Comparison of ENCODE assay signal across 1 cellular context in the genomic region with DNA sequence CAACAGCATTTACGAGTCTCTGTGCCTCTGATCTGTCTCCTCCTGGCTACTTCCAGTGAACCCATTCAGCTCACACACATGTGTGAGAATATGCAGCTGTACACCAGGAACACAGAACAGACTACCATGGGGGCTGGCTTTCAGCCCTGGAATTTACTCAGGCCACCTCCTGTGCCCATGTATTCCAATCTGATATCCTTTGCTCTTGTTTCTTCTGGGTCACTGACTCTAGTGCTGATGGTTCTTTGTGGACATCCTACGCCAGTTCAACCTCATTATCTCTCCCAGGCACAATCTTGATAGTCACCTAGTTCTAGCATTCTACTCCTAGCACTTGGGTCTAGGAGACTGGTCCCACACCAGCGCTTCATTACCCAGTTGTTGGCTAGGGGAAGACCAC.
TF ChIP-seq lines count a peak whose summit lies in the region.

No MANE protein-coding gene starts in this region.

TF ChIP-seq in K562, 482 proteins besides CTCF, POLR2A, EP300 and RAD21 (continued from another document and continues in another):
- TF ChIP-seq ZC3H4 (CRISPR knock-in tag; IDR thresholded peaks at IDR 0.05; ENCODE audit: borderline replicate concordance) (no peak), GATAD2A (IDR thresholded peaks at IDR 0.05) (no peak), SMARCE1 (IDR thresholded peaks at IDR 0.05) (peak; percentile 54; the same call in 1 of the 2 replicates), CBX8 (IDR thresholded peaks at IDR 0.05; ENCODE audit: borderline replicate concordance, extremely low read depth, low read depth, low read length, poor library complexity, severe bottlenecking) (no peak), BRCA1 (IDR thresholded peaks at IDR 0.05) (no peak), BRCA1 (CRISPR knock-in tag; IDR thresholded peaks at IDR 0.05) (no peak), NFYB (IDR thresholded peaks at IDR 0.05; ENCODE audit: extremely low read depth, insufficient read length) (no peak), NONO (IDR thresholded peaks at IDR 0.05; ENCODE audit: low read depth in 2 of 2, low read length in 1 of 2) (no peak), ZNF174 (CRISPR knock-in tag; IDR thresholded peaks at IDR 0.05) (no peak), ZKSCAN1 (IDR thresholded peaks at IDR 0.05; ENCODE audit: low read depth, low read length) (no peak), ILK (tag; IDR thresholded peaks at IDR 0.05; ENCODE audit: borderline replicate concordance, low read depth) (no peak), STAG1 (CRISPR knock-in tag; IDR thresholded peaks at IDR 0.05; ENCODE audit: borderline replicate concordance) (no peak), SOX6 (IDR thresholded peaks at IDR 0.05) (peak; percentile 40; the same call in 1 of the 2 replicates), ZNF41 (CRISPR knock-in tag; conservative IDR thresholded peaks at IDR 0.05) (no peak), HLTF (IDR thresholded peaks at IDR 0.05) (no peak), ZNF224 (CRISPR knock-in tag; IDR thresholded peaks at IDR 0.05) (no peak), PYGO2 (tag; IDR thresholded peaks at IDR 0.05) (no peak), ZNF764 (CRISPR knock-in tag; IDR thresholded peaks at IDR 0.05; ENCODE audit: low read depth) (no peak), TEAD1 (CRISPR knock-in tag; IDR thresholded peaks at IDR 0.05) (0 out of 4 replicates have a peak, but pooled peaks of 1 of the 2 experiments have one; percentile 26), SRSF7 (optimal IDR thresholded peaks at IDR 0.05; ENCODE audit: low read depth, low read length) (no peak), HNRNPLL (IDR thresholded peaks at IDR 0.05; ENCODE audit: low read depth, low read length, poor library complexity, severe bottlenecking) (no peak), PML (IDR thresholded peaks at IDR 0.05; ENCODE audit: low read length) (no peak), NR2C2 (CRISPR knock-in tag; IDR thresholded peaks at IDR 0.05) (no peak), NR2C2 (tag; IDR thresholded peaks at IDR 0.05) (peak; percentile 72; the same call in 1 of the 2 replicates), ZNF589 (CRISPR knock-in tag; IDR thresholded peaks at IDR 0.05; ENCODE audit: low read depth) (no peak), ARID2 (IDR thresholded peaks at IDR 0.05) (no peak), TAF15 (IDR thresholded peaks at IDR 0.05; ENCODE audit: low read depth, low read length) (no peak), SMARCA4 (IDR thresholded peaks at IDR 0.05) (0 out of 2 replicates have a peak, but pooled peaks have one; percentile 28), CEBPG (CRISPR knock-in tag; IDR thresholded peaks at IDR 0.05) (no peak), CEBPG (tag; conservative IDR thresholded peaks at IDR 0.05 in 1 of 2, IDR thresholded peaks at IDR 0.05 in 1 of 2) (no peak), JUND (IDR thresholded peaks at IDR 0.05; ENCODE audit: borderline replicate concordance, low read depth, low read length) (peak; percentile 8; the same call in 1 of the 2 replicates), JUND (tag; IDR thresholded peaks at IDR 0.05; ENCODE audit: borderline replicate concordance, low read depth, low read length) (no peak), ASH1L (IDR thresholded peaks at IDR 0.05; ENCODE audit: borderline replicate concordance, low read depth, partially characterized antibody) (no peak), RNF2 (IDR thresholded peaks at IDR 0.05) (peak; percentile 18; the same call in 1 of the 2 replicates), RBBP5 (IDR thresholded peaks at IDR 0.05; ENCODE audit: borderline replicate concordance, insufficient read depth, low read length, poor library complexity, severe bottlenecking) (no peak), RAD51 (IDR thresholded peaks at IDR 0.05; ENCODE audit: borderline replicate concordance, low read depth) (no peak)
- TF ChIP-seq, protein P1, sequence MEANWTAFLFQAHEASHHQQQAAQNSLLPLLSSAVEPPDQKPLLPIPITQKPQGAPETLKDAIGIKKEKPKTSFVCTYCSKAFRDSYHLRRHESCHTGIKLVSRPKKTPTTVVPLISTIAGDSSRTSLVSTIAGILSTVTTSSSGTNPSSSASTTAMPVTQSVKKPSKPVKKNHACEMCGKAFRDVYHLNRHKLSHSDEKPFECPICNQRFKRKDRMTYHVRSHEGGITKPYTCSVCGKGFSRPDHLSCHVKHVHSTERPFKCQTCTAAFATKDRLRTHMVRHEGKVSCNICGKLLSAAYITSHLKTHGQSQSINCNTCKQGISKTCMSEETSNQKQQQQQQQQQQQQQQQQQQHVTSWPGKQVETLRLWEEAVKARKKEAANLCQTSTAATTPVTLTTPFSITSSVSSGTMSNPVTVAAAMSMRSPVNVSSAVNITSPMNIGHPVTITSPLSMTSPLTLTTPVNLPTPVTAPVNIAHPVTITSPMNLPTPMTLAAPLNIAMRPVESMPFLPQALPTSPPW (CRISPR knock-in tag; IDR thresholded peaks at IDR 0.05): no peak
- TF ChIP-seq, protein P2, sequence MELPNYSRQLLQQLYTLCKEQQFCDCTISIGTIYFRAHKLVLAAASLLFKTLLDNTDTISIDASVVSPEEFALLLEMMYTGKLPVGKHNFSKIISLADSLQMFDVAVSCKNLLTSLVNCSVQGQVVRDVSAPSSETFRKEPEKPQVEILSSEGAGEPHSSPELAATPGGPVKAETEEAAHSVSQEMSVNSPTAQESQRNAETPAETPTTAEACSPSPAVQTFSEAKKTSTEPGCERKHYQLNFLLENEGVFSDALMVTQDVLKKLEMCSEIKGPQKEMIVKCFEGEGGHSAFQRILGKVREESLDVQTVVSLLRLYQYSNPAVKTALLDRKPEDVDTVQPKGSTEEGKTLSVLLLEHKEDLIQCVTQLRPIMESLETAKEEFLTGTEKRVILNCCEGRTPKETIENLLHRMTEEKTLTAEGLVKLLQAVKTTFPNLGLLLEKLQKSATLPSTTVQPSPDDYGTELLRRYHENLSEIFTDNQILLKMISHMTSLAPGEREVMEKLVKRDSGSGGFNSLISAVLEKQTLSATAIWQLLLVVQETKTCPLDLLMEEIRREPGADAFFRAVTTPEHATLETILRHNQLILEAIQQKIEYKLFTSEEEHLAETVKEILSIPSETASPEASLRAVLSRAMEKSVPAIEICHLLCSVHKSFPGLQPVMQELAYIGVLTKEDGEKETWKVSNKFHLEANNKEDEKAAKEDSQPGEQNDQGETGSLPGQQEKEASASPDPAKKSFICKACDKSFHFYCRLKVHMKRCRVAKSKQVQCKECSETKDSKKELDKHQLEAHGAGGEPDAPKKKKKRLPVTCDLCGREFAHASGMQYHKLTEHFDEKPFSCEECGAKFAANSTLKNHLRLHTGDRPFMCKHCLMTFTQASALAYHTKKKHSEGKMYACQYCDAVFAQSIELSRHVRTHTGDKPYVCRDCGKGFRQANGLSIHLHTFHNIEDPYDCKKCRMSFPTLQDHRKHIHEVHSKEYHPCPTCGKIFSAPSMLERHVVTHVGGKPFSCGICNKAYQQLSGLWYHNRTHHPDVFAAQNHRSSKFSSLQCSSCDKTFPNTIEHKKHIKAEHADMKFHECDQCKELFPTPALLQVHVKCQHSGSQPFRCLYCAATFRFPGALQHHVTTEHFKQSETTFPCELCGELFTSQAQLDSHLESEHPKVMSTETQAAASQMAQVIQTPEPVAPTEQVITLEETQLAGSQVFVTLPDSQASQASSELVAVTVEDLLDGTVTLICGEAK (IDR thresholded peaks at IDR 0.05): no peak
- TF ChIP-seq, protein P2 (CRISPR knock-in tag; IDR thresholded peaks at IDR 0.05): no peak
- TF ChIP-seq, protein P3, sequence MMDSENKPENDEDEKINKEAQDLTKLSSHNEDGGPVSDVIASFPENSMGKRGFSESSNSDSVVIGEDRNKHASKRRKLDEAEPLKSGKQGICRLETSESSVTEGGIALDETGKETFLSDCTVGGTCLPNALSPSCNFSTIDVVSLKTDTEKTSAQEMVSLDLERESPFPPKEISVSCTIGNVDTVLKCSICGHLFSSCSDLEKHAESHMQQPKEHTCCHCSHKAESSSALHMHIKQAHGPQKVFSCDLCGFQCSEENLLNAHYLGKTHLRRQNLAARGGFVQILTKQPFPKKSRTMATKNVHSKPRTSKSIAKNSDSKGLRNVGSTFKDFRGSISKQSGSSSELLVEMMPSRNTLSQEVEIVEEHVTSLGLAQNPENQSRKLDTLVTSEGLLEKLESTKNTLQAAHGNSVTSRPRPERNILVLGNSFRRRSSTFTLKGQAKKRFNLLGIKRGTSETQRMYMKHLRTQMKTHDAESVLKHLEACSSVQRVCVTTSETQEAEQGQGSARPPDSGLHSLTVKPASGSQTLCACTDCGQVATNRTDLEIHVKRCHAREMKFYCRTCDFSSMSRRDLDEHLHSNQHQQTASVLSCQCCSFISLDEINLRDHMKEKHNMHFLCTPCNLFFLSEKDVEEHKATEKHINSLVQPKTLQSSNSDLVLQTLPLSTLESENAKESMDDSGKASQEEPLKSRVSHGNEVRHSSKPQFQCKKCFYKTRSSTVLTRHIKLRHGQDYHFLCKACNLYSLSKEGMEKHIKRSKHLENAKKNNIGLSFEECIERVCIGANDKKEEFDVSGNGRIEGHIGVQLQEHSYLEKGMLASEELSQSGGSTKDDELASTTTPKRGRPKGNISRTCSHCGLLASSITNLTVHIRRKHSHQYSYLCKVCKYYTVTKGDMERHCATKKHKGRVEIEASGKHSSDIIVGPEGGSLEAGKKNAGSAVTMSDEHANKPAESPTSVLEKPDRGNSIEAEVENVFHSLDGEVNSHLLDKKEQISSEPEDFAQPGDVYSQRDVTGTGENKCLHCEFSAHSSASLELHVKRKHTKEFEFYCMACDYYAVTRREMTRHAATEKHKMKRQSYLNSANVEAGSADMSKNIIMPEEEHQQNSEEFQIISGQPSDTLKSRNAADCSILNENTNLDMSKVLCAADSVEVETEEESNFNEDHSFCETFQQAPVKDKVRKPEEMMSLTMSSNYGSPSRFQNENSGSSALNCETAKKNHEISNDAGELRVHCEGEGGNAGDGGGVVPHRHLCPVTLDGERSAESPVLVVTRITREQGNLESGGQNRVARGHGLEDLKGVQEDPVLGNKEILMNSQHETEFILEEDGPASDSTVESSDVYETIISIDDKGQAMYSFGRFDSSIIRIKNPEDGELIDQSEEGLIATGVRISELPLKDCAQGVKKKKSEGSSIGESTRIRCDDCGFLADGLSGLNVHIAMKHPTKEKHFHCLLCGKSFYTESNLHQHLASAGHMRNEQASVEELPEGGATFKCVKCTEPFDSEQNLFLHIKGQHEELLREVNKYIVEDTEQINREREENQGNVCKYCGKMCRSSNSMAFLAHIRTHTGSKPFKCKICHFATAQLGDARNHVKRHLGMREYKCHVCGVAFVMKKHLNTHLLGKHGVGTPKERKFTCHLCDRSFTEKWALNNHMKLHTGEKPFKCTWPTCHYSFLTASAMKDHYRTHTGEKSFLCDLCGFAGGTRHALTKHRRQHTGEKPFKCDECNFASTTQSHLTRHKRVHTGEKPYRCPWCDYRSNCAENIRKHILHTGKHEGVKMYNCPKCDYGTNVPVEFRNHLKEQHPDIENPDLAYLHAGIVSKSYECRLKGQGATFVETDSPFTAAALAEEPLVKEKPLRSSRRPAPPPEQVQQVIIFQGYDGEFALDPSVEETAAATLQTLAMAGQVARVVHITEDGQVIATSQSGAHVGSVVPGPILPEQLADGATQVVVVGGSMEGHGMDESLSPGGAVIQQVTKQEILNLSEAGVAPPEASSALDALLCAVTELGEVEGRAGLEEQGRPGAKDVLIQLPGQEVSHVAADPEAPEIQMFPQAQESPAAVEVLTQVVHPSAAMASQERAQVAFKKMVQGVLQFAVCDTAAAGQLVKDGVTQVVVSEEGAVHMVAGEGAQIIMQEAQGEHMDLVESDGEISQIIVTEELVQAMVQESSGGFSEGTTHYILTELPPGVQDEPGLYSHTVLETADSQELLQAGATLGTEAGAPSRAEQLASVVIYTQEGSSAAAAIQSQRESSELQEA (IDR thresholded peaks at IDR 0.05; ENCODE audit: low read depth): no peak
- TF ChIP-seq, protein P4, sequence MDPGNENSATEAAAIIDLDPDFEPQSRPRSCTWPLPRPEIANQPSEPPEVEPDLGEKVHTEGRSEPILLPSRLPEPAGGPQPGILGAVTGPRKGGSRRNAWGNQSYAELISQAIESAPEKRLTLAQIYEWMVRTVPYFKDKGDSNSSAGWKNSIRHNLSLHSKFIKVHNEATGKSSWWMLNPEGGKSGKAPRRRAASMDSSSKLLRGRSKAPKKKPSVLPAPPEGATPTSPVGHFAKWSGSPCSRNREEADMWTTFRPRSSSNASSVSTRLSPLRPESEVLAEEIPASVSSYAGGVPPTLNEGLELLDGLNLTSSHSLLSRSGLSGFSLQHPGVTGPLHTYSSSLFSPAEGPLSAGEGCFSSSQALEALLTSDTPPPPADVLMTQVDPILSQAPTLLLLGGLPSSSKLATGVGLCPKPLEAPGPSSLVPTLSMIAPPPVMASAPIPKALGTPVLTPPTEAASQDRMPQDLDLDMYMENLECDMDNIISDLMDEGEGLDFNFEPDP (CRISPR knock-in tag; IDR thresholded peaks at IDR 0.05): no peak
- TF ChIP-seq, protein P5, sequence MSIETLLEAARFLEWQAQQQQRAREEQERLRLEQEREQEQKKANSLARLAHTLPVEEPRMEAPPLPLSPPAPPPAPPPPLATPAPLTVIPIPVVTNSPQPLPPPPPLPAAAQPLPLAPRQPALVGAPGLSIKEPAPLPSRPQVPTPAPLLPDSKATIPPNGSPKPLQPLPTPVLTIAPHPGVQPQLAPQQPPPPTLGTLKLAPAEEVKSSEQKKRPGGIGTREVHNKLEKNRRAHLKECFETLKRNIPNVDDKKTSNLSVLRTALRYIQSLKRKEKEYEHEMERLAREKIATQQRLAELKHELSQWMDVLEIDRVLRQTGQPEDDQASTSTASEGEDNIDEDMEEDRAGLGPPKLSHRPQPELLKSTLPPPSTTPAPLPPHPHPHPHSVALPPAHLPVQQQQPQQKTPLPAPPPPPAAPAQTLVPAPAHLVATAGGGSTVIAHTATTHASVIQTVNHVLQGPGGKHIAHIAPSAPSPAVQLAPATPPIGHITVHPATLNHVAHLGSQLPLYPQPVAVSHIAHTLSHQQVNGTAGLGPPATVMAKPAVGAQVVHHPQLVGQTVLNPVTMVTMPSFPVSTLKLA (conservative IDR thresholded peaks at IDR 0.05): no peak
